Comparison of ENCODE assay signal across 6 cellular contexts in genomic region chr12:6936642-6937480, GRCh38. TPM values are rescaled to one million over a fixed set of nuclear protein-coding genes. Genes with fewer than 3 reads are reported as not detected.
A peak's percentile ranks its signal among the peaks of the same experiment; 100 is the strongest.
DNase-seq lines count a peak whose midpoint lies in the region; ATAC-seq and TF ChIP-seq lines count a peak whose summit lies in the region.

No MANE protein-coding gene starts in this region.

- H3K79me2 ChIP-seq in SK-N-SH (ENCODE audit: insufficient read depth) (peaks cover 56% of the 10 kb centered on the region), fibroblast of lung (ENCODE audit: control insufficient read depth, insufficient read depth, low read length) (peaks cover 22% of the 10 kb centered on the region)

- peaks cover 53% of the 10 kb centered on the region for H3F3A ChIP-seq in SK-N-SH (replicated peaks; ENCODE audit: insufficient read depth)

- H3K27ac ChIP-seq in SK-N-SH (ENCODE audit: low read depth in 2 of 2, low read length in 1 of 2) (peak overlapping the region; percentile 60 to 90), fibroblast of lung (ENCODE audit: insufficient read depth, low read length) (peak overlapping the region; percentile 74)

- H4K20me1 ChIP-seq in SK-N-SH (ENCODE audit: insufficient read depth) (peaks cover 25% of the 10 kb centered on the region), fibroblast of lung (ENCODE audit: control insufficient read depth, extremely low read depth, insufficient read depth, low read length) (no peaks in the 10 kb centered on the region)

- TF ChIP-seq CTCF in SK-N-SH (IDR thresholded peaks at IDR 0.05) = no peak
- no peak for TF ChIP-seq CTCF in fibroblast of lung (conservative IDR thresholded peaks at IDR 0.05 in 1 of 2, IDR thresholded peaks at IDR 0.05 in 1 of 2; ENCODE audit: low read depth in 1 of 2, low read length in 2 of 2)

- CTCF ChIA-PET in SK-N-SH (lab: Yijun Ruan, JAX) = interaction anchor here (1.0 to 9.2 kb wide), 5 partner anchors 7 to 172 kb away, joined by 3 to 134 read pairs (median 15); partner anchors contain the start of genes C1RL and SPSB2

- H3K9ac ChIP-seq in SK-N-SH (peak overlapping the region; percentile 76), fibroblast of lung (ENCODE audit: insufficient read depth, low read length) (peak overlapping the region; percentile 78)

- POLR2A ChIA-PET in SK-N-SH (lab: Yijun Ruan, JAX) = interaction anchor here (0.8 to 1.3 kb wide), 8 partner anchors 8 to 248 kb away, joined by 3 to 15 read pairs (median 4); partner anchors contain the start of genes ENO2, SPSB2 and ZNF384

- H3K9me3 ChIP-seq in SK-N-SH (no peaks in the 10 kb centered on the region), fibroblast of lung (ENCODE audit: control insufficient read depth, insufficient read depth, low read depth, low read length) (no peaks in the 10 kb centered on the region)

- DNase-seq in SK-N-SH = peak; percentile 51
- no peak for DNase-seq in fibroblast of lung (ENCODE audit: low read depth in 2 of 2)
- DNase-seq in stimulated activated CD4-positive, alpha-beta T cell treated with anti-CD3 and anti-CD28 coated beads, Interleukin-2, amount 100 ng/mL, for 24 hours = peak; percentile 70 to 71
- no peak for DNase-seq in GF-D8 (lab: John Stamatoyannopoulos, UW)

- H3K4me2 ChIP-seq in SK-N-SH (peak overlapping the region; percentile 92), fibroblast of lung (ENCODE audit: extremely low read depth, insufficient read depth, low read length) (peak overlapping the region; percentile 41)

- TF ChIP-seq RAD21 in SK-N-SH (IDR thresholded peaks at IDR 0.05; ENCODE audit: low read length) = no peak

- ATAC-seq in GM21447 (IDR thresholded peaks at IDR 0.05; ENCODE audit: unreplicated experiment) (peak; percentile 12), HG02840 (IDR thresholded peaks at IDR 0.05; ENCODE audit: low FRiP score, unreplicated experiment) (no peak)

- no peak for TF ChIP-seq EP300 in SK-N-SH (IDR thresholded peaks at IDR 0.05; ENCODE audit: borderline replicate concordance in 1 of 2, low read depth in 1 of 2, low read length in 1 of 2)

- H3K4me1 ChIP-seq in SK-N-SH (ENCODE audit: control insufficient read depth in 1 of 2, insufficient read depth in 2 of 2, low read depth in 1 of 2, low read length in 1 of 2) = peaks cover 0 to 18% of the 10 kb centered on the region in 2 experiments; a peak in 2 of 4 replicates
- H3K4me1 ChIP-seq in fibroblast of lung (ENCODE audit: control insufficient read depth, extremely low read depth, insufficient read depth, low read length) = peaks cover 12% of the 10 kb centered on the region

- H2AFZ ChIP-seq in SK-N-SH (ENCODE audit: low read depth) (no peak overlapping the region), fibroblast of lung (ENCODE audit: low read length) (no peak overlapping the region)

- WGBS in SK-N-SH (ENCODE audit: low lambda C conversion rate) = 80% methylated on average over 26 of the region's 36 CpGs

- H3K27me3 ChIP-seq in SK-N-SH (ENCODE audit: insufficient read depth) (no peaks in the 10 kb centered on the region), fibroblast of lung (ENCODE audit: control insufficient read depth, insufficient read depth, low read length) (no peaks in the 10 kb centered on the region)

- H3K9me2 ChIP-seq in SK-N-SH = no peaks in the 10 kb centered on the region

- H3K36me3 ChIP-seq in SK-N-SH (replicated peaks in 1 of 2; ENCODE audit: control insufficient read depth in 1 of 2, insufficient read depth in 2 of 2, low read length in 1 of 2) (peaks cover 60 to 74% of the 10 kb centered on the region in 2 experiments), fibroblast of lung (ENCODE audit: control insufficient read depth, insufficient read depth, low read length) (peaks cover 36% of the 10 kb centered on the region)

- H3K4me3 ChIP-seq in SK-N-SH (ENCODE audit: low read depth in 2 of 2, low read length in 1 of 2) (peak overlapping the region in 1 of 2 experiments; percentile 53; a peak in 3 of 4 replicates), fibroblast of lung (replicated peaks in 1 of 4; ENCODE audit: control extremely low read depth in 1 of 4, insufficient read depth in 1 of 4, low read depth in 3 of 4, low read length in 4 of 4) (peak overlapping the region in 2 of 4 experiments; percentile 60 to 62)

TF ChIP-seq in SK-N-SH, 30 proteins besides CTCF, POLR2A, EP300 and RAD21:
- no peak for TF ChIP-seq GATA2 (CRISPR knock-in tag; IDR thresholded peaks at IDR 0.05)
- no peak for TF ChIP-seq SMC3 (IDR thresholded peaks at IDR 0.05; ENCODE audit: low read depth, low read length)

RNA-seq across cellular contexts. Expression of gene RNU7-1, which starts 6.8 kb away (rescaled TPM):
- polyA plus RNA-seq in SK-N-SH (2012; rRNA removed) = not detected in 2 replicates
- polyA plus RNA-seq in SK-N-SH (2012; cell fraction: cytosol; rRNA removed) = not detected in 2 replicates
- polyA plus RNA-seq in SK-N-SH (2012; cell fraction: nucleus; rRNA removed) = not detected in 2 replicates
- not detected in 2 replicates for total RNA-seq in fibroblast of lung
- not detected in 2 replicates for polyA plus RNA-seq in fibroblast of lung
- not detected in 2 replicates for polyA plus RNA-seq in fibroblast of lung (2012)
- not detected in 2 replicates for polyA minus RNA-seq in fibroblast of lung (ENCODE audit: low replicate concordance)

RNA-seq across cellular contexts. Expression of gene C12orf57, which starts 7.0 kb away (rescaled TPM):
- polyA plus RNA-seq in SK-N-SH (2012; rRNA removed) = 560 and 659 TPM in 2 replicates
- polyA plus RNA-seq in SK-N-SH (2012; cell fraction: cytosol; rRNA removed) = 378 and 573 TPM in 2 replicates
- polyA plus RNA-seq in SK-N-SH (2012; cell fraction: nucleus; rRNA removed) = 265 and 491 TPM in 2 replicates
- total RNA-seq in fibroblast of lung = 107 and 177 TPM in 2 replicates
- polyA plus RNA-seq in fibroblast of lung = 172 and 220 TPM in 2 replicates
- 181 and 214 TPM in 2 replicates for polyA plus RNA-seq in fibroblast of lung (2012)
- polyA minus RNA-seq in fibroblast of lung (ENCODE audit: low replicate concordance) = 60.1 and 67.8 TPM in 2 replicates

RNA-seq across cellular contexts. Expression of gene ATN1, which starts 9.1 kb away (rescaled TPM):
- polyA plus RNA-seq in SK-N-SH (2012; rRNA removed) (18.5 and 29.3 TPM in 2 replicates), fibroblast of lung (9.4 and 14.5 TPM in 2 replicates)
- polyA plus RNA-seq in SK-N-SH (2012; cell fraction: cytosol; rRNA removed) = 13.8 and 20.9 TPM in 2 replicates
- polyA plus RNA-seq in SK-N-SH (2012; cell fraction: nucleus; rRNA removed) = 79.0 and 104 TPM in 2 replicates
- 8.2 and 21.5 TPM in 2 replicates for total RNA-seq in fibroblast of lung
- 65.1 and 76.2 TPM in 2 replicates for polyA plus RNA-seq in fibroblast of lung (2012)
- polyA minus RNA-seq in fibroblast of lung (ENCODE audit: low replicate concordance) = 192 and 200 TPM in 2 replicates

RNA-seq across cellular contexts. Expression of gene PTPN6, which starts 14.3 kb away (rescaled TPM):
- polyA plus RNA-seq in SK-N-SH (2012; rRNA removed) (0.12 and 0.18 TPM in 2 replicates), fibroblast of lung (0.06 TPM in 1 of 2 replicates, not detected in the other)
- polyA plus RNA-seq in SK-N-SH (2012; cell fraction: cytosol; rRNA removed) = 0.09 TPM in 1 of 2 replicates, not detected in the other
- 0.43 and 0.96 TPM in 2 replicates for polyA plus RNA-seq in SK-N-SH (2012; cell fraction: nucleus; rRNA removed)
- 0.26 TPM in 1 of 2 replicates, not detected in the other for total RNA-seq in fibroblast of lung
- polyA plus RNA-seq in fibroblast of lung (2012) = not detected in 2 replicates
- polyA minus RNA-seq in fibroblast of lung (ENCODE audit: low replicate concordance) = 0.79 TPM in 1 of 2 replicates, not detected in the other

RNA-seq across cellular contexts. Expression of gene ENO2, which starts 22.5 kb away (rescaled TPM):
- polyA plus RNA-seq in SK-N-SH (2012; rRNA removed) = 50.6 and 56.9 TPM in 2 replicates
- polyA plus RNA-seq in SK-N-SH (2012; cell fraction: cytosol; rRNA removed) = 39.1 and 43.0 TPM in 2 replicates
- 190 and 231 TPM in 2 replicates for polyA plus RNA-seq in SK-N-SH (2012; cell fraction: nucleus; rRNA removed)
- 20.3 TPM in 2 replicates for total RNA-seq in fibroblast of lung
- polyA plus RNA-seq in fibroblast of lung = 29.4 and 43.0 TPM in 2 replicates
- 29.0 and 41.2 TPM in 2 replicates for polyA plus RNA-seq in fibroblast of lung (2012)
- polyA minus RNA-seq in fibroblast of lung (ENCODE audit: low replicate concordance) = 40.4 and 68.7 TPM in 2 replicates

Comparison
In these comparisons a context has a peak if more than half of its experiments do, and no peak if none do; other contexts are left out.
1. DNase-seq: peak in SK-N-SH (single experiment) and stimulated activated CD4-positive, alpha-beta T cell treated with anti-CD3 and anti-CD28 coated beads, Interleukin-2, amount 100 ng/mL, for 24 hours (2 of 2); none in fibroblast of lung (0 of 2) and GF-D8 (single experiment).